21 cellular contexts compared by ENCODE assay signal in the genomic region with DNA sequence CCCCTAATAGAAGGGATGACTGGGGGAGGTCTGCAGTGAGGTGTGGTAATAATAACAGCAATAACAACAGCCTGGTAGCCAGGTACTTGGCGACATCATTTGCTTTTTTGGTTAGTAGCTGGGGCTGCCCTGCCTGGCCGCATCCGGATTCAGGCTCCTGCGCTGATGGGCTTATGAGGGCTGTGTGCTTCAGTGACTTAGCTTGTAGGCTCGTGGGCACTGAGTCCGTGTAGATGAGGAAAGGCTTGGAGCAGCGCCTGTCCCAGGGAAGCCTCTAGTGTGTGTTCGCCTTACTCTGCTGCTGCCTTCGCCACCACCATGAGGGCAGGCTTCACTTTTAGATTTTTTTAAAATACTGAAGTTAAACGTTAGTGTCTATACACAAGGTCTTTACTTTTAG. TPM values are rescaled to one million over a fixed set of nuclear protein-coding genes. Genes with fewer than 3 reads are reported as not detected.
DNase-seq lines count a peak whose midpoint lies in the region; ATAC-seq and TF ChIP-seq lines count a peak whose summit lies in the region.
"Had no signal": no experiment of that assay in that cellular context is flagged by ENCODE, and none has a peak within 500 bp of the region (broad histone marks: within the 10 kb centered on the region; RNA-seq: fewer than 3 reads in every experiment).

No MANE protein-coding gene starts in this region.

- intact Hi-C loops in upper lobe of right lung (cut with DNase I), result no loop called here

- H3K36me3 ChIP-seq in osteoblast (ENCODE audit: insufficient read depth, low read length) (peaks cover 54% of the 10 kb centered on the region), upper lobe of right lung (peaks cover 79% of the 10 kb centered on the region)

- no peak overlapping the region for H2AFZ ChIP-seq in osteoblast (ENCODE audit: low read length)

- H3K79me2 ChIP-seq in osteoblast (ENCODE audit: insufficient read depth, low read length), result peaks cover 86% of the 10 kb centered on the region

- DNase-seq in activated effector memory CD4-positive, alpha-beta T cell treated with anti-CD3 and anti-CD28 coated beads, Interleukin-2, amount 50 U/mL, for 16 hours, result peak; percentile 56
- DNase-seq in activated effector memory CD4-positive, alpha-beta T cell treated with Interleukin-2 at 50 U/mL for 16 hours, result no peak
- DNase-seq in coronary artery (ENCODE audit: low spot score) (peak; percentile 54), osteoblast (ENCODE audit: insufficient read length, low spot score, missing footprints) (peak; percentile 18), upper lobe of right lung (peak; percentile 48), RKO (ENCODE audit: low spot score) (no peak), NAMALWA (ENCODE audit: low spot score) (no peak)
- DNase-seq: AML-193; Calu3; CD4-positive, alpha-beta memory T cell; DMS79 treated with DMSO at 0.1 percent for 48 hours; GF-D8; GOT3; H7; HFFc6 had no signal

- H3K27ac ChIP-seq in coronary artery, result no peak overlapping the region
- no peak overlapping the region for H3K27ac ChIP-seq in osteoblast (ENCODE audit: low read depth, low read length)
- H3K27ac ChIP-seq in upper lobe of right lung, result no peak overlapping the region
- H3K27ac ChIP-seq: 22Rv1, A549, BLaER1 had no signal

- no peak for ATAC-seq in upper lobe of right lung
- no peak for ATAC-seq in HG03432 (IDR thresholded peaks at IDR 0.05; ENCODE audit: unreplicated experiment)
- ATAC-seq: A549, HCT116, HepG2 had no signal

- H3K27me3 ChIP-seq in osteoblast (ENCODE audit: insufficient read depth, low read length) (no peaks in the 10 kb centered on the region), upper lobe of right lung (no peaks in the 10 kb centered on the region)
- H3K27me3 ChIP-seq: BLaER1 had no signal

- H3K9me3 ChIP-seq in osteoblast (ENCODE audit: low read depth, low read length) (no peaks in the 10 kb centered on the region), upper lobe of right lung (no peaks in the 10 kb centered on the region)
- H3K9me3 ChIP-seq: A549, BLaER1 had no signal

- H3K4me2 ChIP-seq in osteoblast (ENCODE audit: insufficient read depth, low read length), result no peak overlapping the region
- H3K4me2 ChIP-seq: A549, BLaER1 had no signal

- H3K4me3 ChIP-seq in coronary artery, result no peak overlapping the region
- no peak overlapping the region for H3K4me3 ChIP-seq in osteoblast (ENCODE audit: insufficient read depth, low read length)
- no peak overlapping the region for H3K4me3 ChIP-seq in upper lobe of right lung
- H3K4me3 ChIP-seq: A549, BLaER1 had no signal

- TF ChIP-seq CTCF in coronary artery (IDR thresholded peaks at IDR 0.05) (no peak), osteoblast (IDR thresholded peaks at IDR 0.05; ENCODE audit: extremely low read depth, low read depth, low read length) (no peak), upper lobe of right lung (IDR thresholded peaks at IDR 0.05) (no peak)

- H4K20me1 ChIP-seq in osteoblast (ENCODE audit: insufficient read depth, low read length), result peaks cover 9% of the 10 kb centered on the region

- H3K4me1 ChIP-seq in osteoblast (ENCODE audit: insufficient read depth, low read length) (peaks cover 9% of the 10 kb centered on the region), upper lobe of right lung (peaks cover 7% of the 10 kb centered on the region)

RNA-seq across cellular contexts. Expression of a gene that starts 4.5 kb away (rescaled TPM):
- total RNA-seq in osteoblast (19.2 and 23.9 TPM in 2 replicates), upper lobe of right lung (23.5 TPM)

RNA-seq across cellular contexts. Expression of a gene that starts 6.1 kb away (rescaled TPM):
- 35.1 and 35.7 TPM in 2 replicates for total RNA-seq in osteoblast
- 29.4 TPM for total RNA-seq in upper lobe of right lung

Comparison
In these comparisons a context has a peak if more than half of its experiments do, and no peak if none do; other contexts are left out.
1. DNase-seq: peak in activated effector memory CD4-positive, alpha-beta T cell treated with anti-CD3 and anti-CD28 coated beads, Interleukin-2, amount 50 U/mL, for 16 hours (single experiment), coronary artery (single experiment), osteoblast (single experiment) and upper lobe of right lung (single experiment); none in activated effector memory CD4-positive, alpha-beta T cell treated with Interleukin-2 at 50 U/mL for 16 hours (single experiment), RKO (single experiment) and NAMALWA (single experiment).